Comparison of ENCODE assay signal across 11 cellular contexts in the genomic region with DNA sequence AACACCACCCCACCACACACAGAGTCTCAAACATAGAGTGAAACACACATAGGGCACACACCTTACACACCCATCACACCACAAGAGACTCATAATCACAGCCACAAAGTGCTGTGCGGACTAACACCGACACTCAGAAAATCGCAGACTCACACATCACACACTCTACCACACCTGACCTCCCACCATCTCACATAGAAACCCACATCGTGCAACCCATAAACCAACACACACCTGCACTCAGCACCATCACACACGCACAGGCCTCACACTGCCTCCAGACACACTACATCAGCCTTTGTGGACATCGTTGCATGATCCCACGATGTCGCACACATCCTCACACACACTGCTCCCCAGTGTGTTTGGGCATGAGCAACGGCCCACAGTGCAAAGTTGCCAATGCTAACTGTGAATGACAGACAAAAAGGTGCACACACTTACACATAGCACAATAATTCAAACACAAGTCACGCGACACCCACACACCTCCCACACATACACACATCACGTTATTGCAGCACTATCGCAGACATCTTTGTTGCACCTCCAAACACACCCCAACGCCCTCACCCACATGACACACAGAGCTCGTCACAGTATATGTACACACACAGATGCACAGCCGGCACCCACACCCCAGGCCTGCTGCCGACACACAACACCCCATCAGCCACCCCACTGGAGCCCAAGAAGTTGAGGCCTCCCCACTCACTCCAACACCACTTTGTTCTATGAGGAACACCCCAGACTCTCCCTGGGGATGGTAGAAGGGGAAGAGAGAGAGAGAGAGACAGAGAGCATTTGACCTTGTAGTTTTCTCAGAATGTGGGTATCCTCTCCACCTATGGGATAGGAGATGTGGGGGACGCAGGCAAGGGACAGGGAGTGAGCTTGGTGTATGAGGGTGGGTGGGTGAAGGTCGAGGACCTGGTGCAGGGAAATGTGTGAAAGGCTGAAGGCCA. TPM values are rescaled to one million over a fixed set of nuclear protein-coding genes. Genes with fewer than 3 reads are reported as not detected.
DNase-seq lines count a peak whose midpoint lies in the region; ATAC-seq and TF ChIP-seq lines count a peak whose summit lies in the region.
"Had no signal": no experiment of that assay in that cellular context is flagged by ENCODE, and none has a peak within 500 bp of the region (broad histone marks: within the 10 kb centered on the region; RNA-seq: fewer than 3 reads in every experiment).

No MANE protein-coding gene starts in this region.

- H3K36me3 ChIP-seq in Karpas-422 (ENCODE audit: insufficient read depth, low read length): no peaks in the 10 kb centered on the region

- no peaks in the 10 kb centered on the region for H3K9me3 Mint-ChIP-seq in T-helper 2 cell treated with Interferon-gamma antibody and Interleukin-4, amounts not matched to agents 5 μg/mL and 100 μg/mL, for 36 hours

- no peak for ATAC-seq in GM18907 (IDR thresholded peaks at IDR 0.05; ENCODE audit: unreplicated experiment)

- H3K27ac ChIP-seq in Karpas-422 (ENCODE audit: low read length): no peak overlapping the region
- H3K27ac ChIP-seq in dorsolateral prefrontal cortex: peak overlapping the region in 55 of 59 donors; percentile 7 to 96 (median 84)

- H3K4me3 ChIP-seq in Karpas-422 (ENCODE audit: low read length) (no peak overlapping the region), dorsolateral prefrontal cortex (peak overlapping the region in 21 of 59 donors; percentile 45 to 85 (median 74))

- TF ChIP-seq CTCF in dorsolateral prefrontal cortex (IDR thresholded peaks at IDR 0.05 in 54 of 56, conservative IDR thresholded peaks at IDR 0.05 in 2 of 56; ENCODE audit: low read depth in 1 of 56, partially characterized antibody in 56 of 56): no peak

- H3K27me3 ChIP-seq in Karpas-422 (ENCODE audit: low read length) (no peaks in the 10 kb centered on the region), dorsolateral prefrontal cortex (peaks cover 0 to 58% (median 8%) of the 10 kb centered on the region in 45 donors)

- H3K9me2 ChIP-seq in Karpas-422 (replicated peaks; ENCODE audit: insufficient read depth, low read length): no peaks in the 10 kb centered on the region

- H3K36me3 Mint-ChIP-seq in T-helper 2 cell treated with Interferon-gamma antibody and Interleukin-4, amounts not matched to agents 5 μg/mL and 100 μg/mL, for 36 hours (ENCODE audit: low read depth): no peaks in the 10 kb centered on the region

- H3K4me1 Mint-ChIP-seq in T-helper 2 cell treated with Interferon-gamma antibody and Interleukin-4, amounts not matched to agents 5 μg/mL and 100 μg/mL, for 36 hours (ENCODE audit: low read depth): peaks cover 16% of the 10 kb centered on the region

- intact Hi-C loops in dorsolateral prefrontal cortex (cut with DNase I): no loop called here

- peak overlapping the region; percentile 9 for H3K4me3 Mint-ChIP-seq in T-helper 2 cell treated with Interferon-gamma antibody and Interleukin-4, amounts not matched to agents 5 μg/mL and 100 μg/mL, for 36 hours

- no peaks in the 10 kb centered on the region for H3K9me3 ChIP-seq in Karpas-422 (ENCODE audit: low read length)

- peaks cover 58% of the 10 kb centered on the region for H3K27me3 Mint-ChIP-seq in T-helper 2 cell treated with Interferon-gamma antibody and Interleukin-4, amounts not matched to agents 5 μg/mL and 100 μg/mL, for 36 hours (ENCODE audit: low read depth)

- no peaks in the 10 kb centered on the region; the same call in 1 of the 2 replicates for H4K20me1 ChIP-seq in Karpas-422 (ENCODE audit: insufficient read depth, low read depth, low read length)

- peaks cover 37% of the 10 kb centered on the region for H3K4me1 ChIP-seq in Karpas-422 (ENCODE audit: low read length)

- DNase-seq in T-helper 2 cell treated with Interferon-gamma antibody and Interleukin-4, amounts not matched to agents 5 μg/mL and 100 μg/mL, for 36 hours (ENCODE audit: low spot score): no peak
- DNase-seq in T-helper 2 cell (no peak), Karpas-422 (peak; percentile 52), dorsolateral prefrontal cortex (peak in 4 of 10 donors; percentile 35 to 61 (median 50)), occipital lobe (lab: John Stamatoyannopoulos, UW) (peak; percentile 26), epidermal melanocyte (ENCODE audit: insufficient read length, low spot score) (no peak), COLO829 (ENCODE audit: low spot score) (no peak)
- DNase-seq: activated naive CD4-positive, alpha-beta T cell treated with Interleukin-2 at 50 U/mL for 16 hours; NCI-H187 had no signal

- no peak overlapping the region for H3K9ac ChIP-seq in Karpas-422 (ENCODE audit: low read length)

- no peak overlapping the region for H3K4me2 ChIP-seq in Karpas-422 (ENCODE audit: low read depth, low read length, poor library complexity, severe bottlenecking)

- H2AFZ ChIP-seq in Karpas-422 (ENCODE audit: low read length): no peak overlapping the region

- H3K27ac Mint-ChIP-seq in T-helper 2 cell treated with Interferon-gamma antibody and Interleukin-4, amounts not matched to agents 5 μg/mL and 100 μg/mL, for 36 hours: no peak overlapping the region

- H3K79me2 ChIP-seq in Karpas-422 (ENCODE audit: low read length): peaks cover 13% of the 10 kb centered on the region

RNA-seq across cellular contexts. Expression of gene ATP1A3, which starts 1.2 kb away (rescaled TPM):
- 22.4 and 26.6 TPM in 2 replicates for total RNA-seq in Karpas-422 (2014; rRNA removed; shearing (Covaris generic); ENCODE audit: low replicate concordance)
- total RNA-seq in dorsolateral prefrontal cortex (100 to 1,000 TPM; 156 to 918 (median 662) TPM), occipital lobe (153 TPM)
- total RNA-seq: epithelial cell of proximal tubule had no signal

RNA-seq across cellular contexts. Expression of gene RABAC1, which starts 36.2 kb away (rescaled TPM):
- 270 and 367 TPM in 2 replicates for total RNA-seq in Karpas-422 (2014; rRNA removed; shearing (Covaris generic); ENCODE audit: low replicate concordance)
- total RNA-seq in dorsolateral prefrontal cortex (100 to 1,000 TPM; 113 to 188 (median 144) TPM), occipital lobe (69.3 TPM)

Comparison
In these comparisons a context has a peak if more than half of its experiments do, and no peak if none do; other contexts are left out.
1. DNase-seq: peak in Karpas-422 (single experiment) and occipital lobe (single experiment); none in T-helper 2 cell treated with Interferon-gamma antibody and Interleukin-4, amounts not matched to agents 5 μg/mL and 100 μg/mL, for 36 hours (single experiment), T-helper 2 cell (0 of 5), epidermal melanocyte (single experiment) and COLO829 (single experiment).